In the genomic region with DNA sequence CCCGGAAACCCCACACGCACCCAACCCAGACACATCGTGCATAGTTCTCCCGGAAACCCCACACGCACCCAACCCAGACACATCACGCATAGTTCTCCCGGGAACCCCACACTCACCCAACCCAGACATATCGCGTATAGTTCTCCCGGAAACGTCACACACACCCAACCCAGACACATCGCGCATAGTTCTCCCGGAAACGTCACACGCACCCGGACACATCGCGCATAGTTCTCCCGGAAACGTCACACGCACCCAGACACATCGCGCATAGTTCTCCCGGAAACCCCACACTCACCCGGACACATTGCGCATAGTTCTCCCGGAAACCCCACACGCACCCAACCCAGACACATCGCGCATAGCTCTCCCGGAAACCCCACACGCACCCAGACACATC, we compare ENCODE assay signal across 6 cellular contexts.
DNase-seq lines count a peak whose midpoint lies in the region; ATAC-seq, FAIRE-seq and TF ChIP-seq lines count a peak whose summit lies in the region.
"Not testable (repeated sequence)": the region's sequence is repeated elsewhere in the genome, so short reads cannot be mapped to it uniquely, and the experiment has no call there.

No MANE protein-coding gene starts in this region.

- not testable (repeated sequence) for H2AFZ ChIP-seq in H1 (ENCODE audit: low read length)

- H3K18ac ChIP-seq in H1 (ENCODE audit: extremely low read depth, low read length), result not testable (repeated sequence)

- peaks cover 74% of the 10 kb centered on the region for H3K36me3 Mint-ChIP-seq in nephron progenitor cell (ENCODE audit: low read depth)

- not testable (repeated sequence) for H2BK20ac ChIP-seq in H1 (ENCODE audit: low read length)

- H3K9me3 Mint-ChIP-seq in nephron progenitor cell, result peaks cover 14% of the 10 kb centered on the region

- not testable (repeated sequence) for TF ChIP-seq RAD21 in H1 (IDR thresholded peaks at IDR 0.05 in 1 of 2, conservative IDR thresholded peaks at IDR 0.05 in 1 of 2; ENCODE audit: low read depth in 2 of 2, low read length in 2 of 2)

- not testable (repeated sequence) for H3K4me3 ChIP-seq in H1 (ENCODE audit: extremely low read depth in 1 of 4, insufficient read depth in 2 of 4, low read depth in 3 of 4, low read length in 4 of 4); spleen; stomach; upper lobe of right lung

- not testable (repeated sequence) for TF ChIP-seq EP300 in H1 (IDR thresholded peaks at IDR 0.05; ENCODE audit: borderline replicate concordance in 1 of 2, low read depth in 2 of 2, low read length in 2 of 2); stomach (IDR thresholded peaks at IDR 0.05)

- H2BK5ac ChIP-seq in H1 (ENCODE audit: low read depth, low read length), result not testable (repeated sequence)

- not testable (repeated sequence) for DNase-seq in HTR-8/SVneo (ENCODE audit: insufficient read length, low spot score); H1 (ENCODE audit: low read depth in 1 of 2, low spot score in 2 of 2); nephron progenitor cell
- DNase-seq in spleen (peak; percentile 53), stomach (peak; percentile 8), upper lobe of right lung (peak; percentile 26)

- H2BK15ac ChIP-seq in H1 (ENCODE audit: low read length), result not testable (repeated sequence)

- not testable (repeated sequence) for H4K8ac ChIP-seq in H1 (ENCODE audit: extremely low read depth, insufficient read depth, low read length)

- H3K27me3 Mint-ChIP-seq in nephron progenitor cell (ENCODE audit: low read depth, poor library complexity), result not testable (repeated sequence)

- not testable (repeated sequence) for H3K9me3 ChIP-seq in H1 (ENCODE audit: insufficient read depth in 2 of 2, low read depth in 1 of 2, low read length in 1 of 2); spleen; stomach; upper lobe of right lung

- not testable (repeated sequence) for H3K23me2 ChIP-seq in H1 (ENCODE audit: low read depth, low read length)

- intact Hi-C loops in spleen (cut with DNase I; ENCODE audit: low total_unique reads); stomach (cut with DNase I; ENCODE audit: low total_unique reads); upper lobe of right lung (cut with DNase I): not testable (repeated sequence)

- H3K4ac ChIP-seq in H1 (replicated peaks; ENCODE audit: insufficient read length, low read depth, low read length), result not testable (repeated sequence)

- not testable (repeated sequence) for TF ChIP-seq CTCF in H1 (IDR thresholded peaks at IDR 0.05; ENCODE audit: control extremely low read depth in 1 of 3, insufficient read depth in 1 of 3, low read depth in 1 of 3, low read length in 3 of 3); nephron progenitor cell (IDR thresholded peaks at IDR 0.05); spleen (IDR thresholded peaks at IDR 0.05 in 8 of 11, conservative IDR thresholded peaks at IDR 0.05 in 3 of 11); stomach (IDR thresholded peaks at IDR 0.05); upper lobe of right lung (IDR thresholded peaks at IDR 0.05)

- H3K56ac ChIP-seq in H1 (replicated peaks; ENCODE audit: insufficient read length, low read depth, low read length), result not testable (repeated sequence)

- not testable (repeated sequence) for H2BK120ac ChIP-seq in H1 (replicated peaks; ENCODE audit: low read depth, low read length)

- H3K27me3 ChIP-seq in H1 (replicated peaks in 1 of 4; ENCODE audit: control insufficient read depth in 3 of 4, extremely low read depth in 1 of 4, insufficient read depth in 3 of 4, low read length in 3 of 4); spleen (replicated peaks in 1 of 7); stomach; upper lobe of right lung: not testable (repeated sequence)

- FAIRE-seq in HTR-8/SVneo (lab: Jason Lieb, UNC) (peak; percentile 95), H1 (lab: Jason Lieb, UNC) (peak; percentile 13)

- POLR2A ChIA-PET in H1 (lab: Charles Lee; ENCODE audit: partially characterized antibody), result not testable (repeated sequence)

- not testable (repeated sequence) for ATAC-seq in upper lobe of right lung

- H4K5ac ChIP-seq in H1 (ENCODE audit: insufficient read length, low read depth, low read length), result not testable (repeated sequence)

- H3K14ac ChIP-seq in H1 (ENCODE audit: insufficient read length), result not testable (repeated sequence)

- WGBS in H1 (ENCODE audit: extremely low coverage in 1 of 2, insufficient coverage in 1 of 2, insufficient read length in 1 of 2, insufficient replicate concordance in 2 of 2, low coverage in 1 of 2, low lambda C conversion rate in 2 of 2, missing lambda C conversion rate in 1 of 2), 2 experiments, result 85% methylated on average over 26 of the region's 33 CpGs; no CpG with 5 or more reads in 1 of the 2 experiments
- WGBS in spleen, 5 donors, result 88 to 91% (median 89%) methylated on average over 29 to 33 of the region's 33 CpGs
- WGBS in stomach, 5 donors, result 86 to 91% (median 88%) methylated on average over 30 to 33 of the region's 33 CpGs

- H4K91ac ChIP-seq in H1 (replicated peaks; ENCODE audit: insufficient read length, low read length), result not testable (repeated sequence)

- H3K27ac Mint-ChIP-seq in nephron progenitor cell, result peak overlapping the region; percentile 74

- H3K9ac ChIP-seq in H1 (replicated peaks in 1 of 4; ENCODE audit: extremely low read depth in 1 of 4, low read depth in 3 of 4, low read length in 3 of 4), result not testable (repeated sequence)

- not testable (repeated sequence) for H3K4me3 Mint-ChIP-seq in nephron progenitor cell

- H3K4me1 ChIP-seq in H1 (replicated peaks in 1 of 4; ENCODE audit: control insufficient read depth in 3 of 4, insufficient read depth in 4 of 4, low read length in 3 of 4); spleen; stomach; upper lobe of right lung: not testable (repeated sequence)

- H2AK5ac ChIP-seq in H1 (ENCODE audit: low read depth, low read length), result not testable (repeated sequence)

- H3K4me2 ChIP-seq in H1 (ENCODE audit: insufficient read depth in 1 of 2, low read depth in 2 of 2, low read length in 2 of 2), result not testable (repeated sequence)

- not testable (repeated sequence) for H2BK12ac ChIP-seq in H1 (ENCODE audit: low read depth, low read length)

- CTCF ChIA-PET in H1 (lab: Charles Lee; ENCODE audit: partially characterized antibody), result interaction anchor here (1.3 kb wide), 1 partner anchor 14 kb away, joined by 3 read pairs; no protein-coding TSS in a partner anchor

- not testable (repeated sequence) for H3K23ac ChIP-seq in H1 (ENCODE audit: insufficient read length)

- not testable (repeated sequence) for TF ChIP-seq POLR2A in H1 (IDR thresholded peaks at IDR 0.05; ENCODE audit: control extremely low read depth in 1 of 2, low read depth in 2 of 2, low read length in 2 of 2); spleen (IDR thresholded peaks at IDR 0.05); stomach (IDR thresholded peaks at IDR 0.05)

- H3K79me1 ChIP-seq in H1 (ENCODE audit: low read depth, low read length), result not testable (repeated sequence)

- H3K4me1 Mint-ChIP-seq in nephron progenitor cell, result not testable (repeated sequence)

- H3K79me2 ChIP-seq in H1 (ENCODE audit: control insufficient read depth in 1 of 2, insufficient read depth in 2 of 2, low read length in 2 of 2), result not testable (repeated sequence)

- not testable (repeated sequence) for H3K36me3 ChIP-seq in H1 (ENCODE audit: control insufficient read depth in 2 of 4, insufficient read depth in 4 of 4, low read length in 3 of 4)
- H3K36me3 ChIP-seq in spleen, result peaks cover 0 to 53% (median 6%) of the 10 kb centered on the region in 6 donors
- peaks cover 15 to 74% (median 64%) of the 10 kb centered on the region in 4 donors for H3K36me3 ChIP-seq in stomach
- peaks cover 19% of the 10 kb centered on the region for H3K36me3 ChIP-seq in upper lobe of right lung

- not testable (repeated sequence) for H4K20me1 ChIP-seq in H1 (replicated peaks in 1 of 2; ENCODE audit: control insufficient read depth in 1 of 2, insufficient read depth in 2 of 2, low read length in 2 of 2)

- not testable (repeated sequence) for H3K27ac ChIP-seq in H1 (ENCODE audit: low read depth, low read length); spleen; stomach; upper lobe of right lung
